In the genomic region with DNA sequence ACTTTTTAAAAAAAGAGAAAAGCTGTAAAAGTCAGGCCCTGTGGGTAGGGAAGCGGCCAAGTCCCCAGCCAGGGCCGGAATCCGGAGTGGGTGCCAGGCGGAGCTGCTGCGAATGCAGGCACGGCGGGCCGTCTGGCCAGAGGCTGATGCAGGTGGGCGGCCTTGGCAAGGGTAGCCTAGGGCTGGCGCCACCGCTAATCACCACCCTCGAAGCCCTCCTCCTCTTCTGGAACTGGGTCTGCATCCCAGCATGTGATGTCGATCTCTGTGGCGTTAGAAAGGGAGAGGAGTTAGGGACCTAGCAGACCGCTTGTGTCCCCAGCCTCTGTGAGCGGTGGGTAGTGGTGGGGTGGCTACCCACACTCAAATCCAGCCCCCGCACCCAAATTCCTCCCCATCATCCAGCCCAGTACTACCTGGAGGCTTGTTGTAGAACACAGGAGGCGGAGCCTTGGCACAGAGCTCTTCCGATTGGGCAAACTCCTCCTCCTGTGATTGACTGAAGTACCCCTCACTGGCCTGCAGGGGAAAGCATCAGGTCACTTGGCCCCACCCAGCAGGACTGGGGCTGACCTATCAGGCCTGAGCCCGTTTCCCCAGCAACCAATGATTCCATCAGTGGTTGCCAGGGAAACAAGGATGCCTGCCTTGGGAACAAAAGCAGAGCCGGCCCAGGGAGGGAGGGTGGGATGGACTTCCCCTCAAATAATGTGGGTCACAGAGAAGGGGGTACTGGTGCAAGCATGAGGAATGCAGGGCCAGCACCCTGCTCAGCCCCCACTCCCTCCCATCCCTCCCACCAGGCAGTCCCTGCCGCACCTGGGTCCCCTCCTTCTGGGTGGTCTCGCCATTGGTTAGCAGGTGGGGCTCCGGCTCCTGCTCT, we compare ENCODE assay signal across 8 cellular contexts. TPM values are rescaled to one million over a fixed set of nuclear protein-coding genes. Genes with fewer than 3 reads are reported as not detected.
DNase-seq lines count a peak whose midpoint lies in the region; ATAC-seq, FAIRE-seq and TF ChIP-seq lines count a peak whose summit lies in the region.

No MANE protein-coding gene starts in this region.

- peak; percentile 80 for TF ChIP-seq CTCF in glutamatergic neuron (IDR thresholded peaks at IDR 0.05; ENCODE audit: partially characterized antibody, unreplicated experiment)
- TF ChIP-seq CTCF in pancreas (IDR thresholded peaks at IDR 0.05): peak in 3 of 4 donors; percentile 43 to 61 (median 51)

- H3K4me3 Mint-ChIP-seq in IgD-negative memory B cell: peak overlapping the region in 3 of 4 donors; percentile 55 to 94 (median 63)
- peak overlapping the region; percentile 64 for H3K4me3 Mint-ChIP-seq in activated naive CD8-positive, alpha-beta T cell treated with anti-CD3 and anti-CD28 coated beads for 36 hours
- peak overlapping the region; percentile 88 for H3K4me3 Mint-ChIP-seq in glutamatergic neuron (ENCODE audit: unreplicated experiment)

- H3K4me1 Mint-ChIP-seq in IgD-negative memory B cell (peaks cover 9 to 16% (median 14%) of the 10 kb centered on the region in 3 donors), glutamatergic neuron (ENCODE audit: low read depth, unreplicated experiment) (peaks cover 17% of the 10 kb centered on the region)
- peaks cover 25% of the 10 kb centered on the region for H3K4me1 Mint-ChIP-seq in activated naive CD8-positive, alpha-beta T cell treated with anti-CD3 and anti-CD28 coated beads for 36 hours

- H3K36me3 Mint-ChIP-seq in IgD-negative memory B cell (no peaks in the 10 kb centered on the region), glutamatergic neuron (ENCODE audit: unreplicated experiment) (peaks cover 5% of the 10 kb centered on the region)
- peaks cover 15% of the 10 kb centered on the region for H3K36me3 Mint-ChIP-seq in activated naive CD8-positive, alpha-beta T cell treated with anti-CD3 and anti-CD28 coated beads for 36 hours

- in situ Hi-C loops in G401 (cut with HindIII; ENCODE audit: low sequenced_read_pairs): no loop called here

- peaks cover 4 to 12% (median 5%) of the 10 kb centered on the region in 3 donors for H3K4me1 ChIP-seq in pancreas

- intact Hi-C loops in pancreas (cut with DNase I): loop anchor here in 1 of 3 donors (10.0 kb wide), 1 partner anchor 143 kb away; the partner anchor contains the start of gene MXD3

- H3K27ac Mint-ChIP-seq in IgD-negative memory B cell: peak overlapping the region in 2 of 3 donors; percentile 92 to 100
- H3K27ac Mint-ChIP-seq in activated naive CD8-positive, alpha-beta T cell treated with anti-CD3 and anti-CD28 coated beads for 36 hours: peak overlapping the region; percentile 51
- peak overlapping the region; percentile 88 for H3K27ac Mint-ChIP-seq in glutamatergic neuron (ENCODE audit: unreplicated experiment)

- peak; percentile 37 for ATAC-seq in GM21717 (IDR thresholded peaks at IDR 0.05; ENCODE audit: unreplicated experiment)
- ATAC-seq in pancreas: peak; percentile 16 to 55 (median 36)
- no peak for ATAC-seq in HG02571 (IDR thresholded peaks at IDR 0.05; ENCODE audit: unreplicated experiment)

- H3K9me3 ChIP-seq in pancreas: no peaks in the 10 kb centered on the region

- H3K36me3 ChIP-seq in pancreas: no peaks in the 10 kb centered on the region

- DNase-seq in G401 (ENCODE audit: low spot score) (peak; percentile 100), NOMO-1 treated with dmso at 0.1 percent for 144 hours (lab: John Stamatoyannopoulos, UW; ENCODE audit: unreplicated experiment) (peak; percentile 81), glutamatergic neuron (peak; percentile 87), pancreas (peak in 4 of 6 donors; percentile 78 to 87 (median 83))
- DNase-seq in activated naive CD8-positive, alpha-beta T cell treated with anti-CD3 and anti-CD28 coated beads for 36 hours: peak; percentile 77

- H3K27ac ChIP-seq in pancreas: no peak overlapping the region

- WGBS in pancreas, 2 donors: 80 to 83% methylated on average over 24 of the region's 24 CpGs

- H3K9me3 Mint-ChIP-seq in IgD-negative memory B cell: no peaks in the 10 kb centered on the region
- no peaks in the 10 kb centered on the region for H3K9me3 Mint-ChIP-seq in activated naive CD8-positive, alpha-beta T cell treated with anti-CD3 and anti-CD28 coated beads for 36 hours
- H3K9me3 Mint-ChIP-seq in glutamatergic neuron (ENCODE audit: unreplicated experiment): peaks cover 37% of the 10 kb centered on the region

- FAIRE-seq in pancreas (lab: Jason Lieb, UNC): no peak

- H3K27me3 Mint-ChIP-seq in IgD-negative memory B cell (no peaks in the 10 kb centered on the region), glutamatergic neuron (ENCODE audit: unreplicated experiment) (peaks cover 40% of the 10 kb centered on the region)
- no peaks in the 10 kb centered on the region for H3K27me3 Mint-ChIP-seq in activated naive CD8-positive, alpha-beta T cell treated with anti-CD3 and anti-CD28 coated beads for 36 hours

- no peak overlapping the region for H3K4me3 ChIP-seq in pancreas

- H3K27me3 ChIP-seq in pancreas: no peaks in the 10 kb centered on the region

RNA-seq across cellular contexts. Expression of gene PRR7, which starts 10.9 kb away (rescaled TPM):
- 19.5 and 30.8 TPM in 2 replicates for total RNA-seq in G401 (2014; rRNA removed; shearing (Covaris generic))
- polyA plus RNA-seq in IgD-negative memory B cell: 23.1 TPM
- 10 to 100 TPM; 21.5 to 21.8 TPM for total RNA-seq in activated naive CD8-positive, alpha-beta T cell treated with anti-CD3 and anti-CD28 coated beads for 36 hours
- total RNA-seq in glutamatergic neuron (ENCODE audit: unreplicated experiment): 4.1 TPM
- total RNA-seq in pancreas: 1 to 10 TPM; 1.7 to 3.5 (median 2.5) TPM
- polyA plus RNA-seq in pancreas: 1 to 10 TPM; 2.8 to 3.2 TPM

RNA-seq across cellular contexts. Expression of gene DBN1, which starts 16.0 kb away (rescaled TPM):
- 295 and 370 TPM in 2 replicates for total RNA-seq in G401 (2014; rRNA removed; shearing (Covaris generic))
- polyA plus RNA-seq in IgD-negative memory B cell (0.54 TPM), pancreas (10 to 100 TPM; 17.1 to 29.2 TPM)
- 100 to 1,000 TPM; 100 to 106 TPM for total RNA-seq in activated naive CD8-positive, alpha-beta T cell treated with anti-CD3 and anti-CD28 coated beads for 36 hours
- total RNA-seq in glutamatergic neuron (ENCODE audit: unreplicated experiment) (1,261 TPM), pancreas (10 to 100 TPM; 10.2 to 38.2 (median 15.7) TPM)

RNA-seq across cellular contexts. Expression of gene GRK6, which starts 31.0 kb away (rescaled TPM):
- total RNA-seq in G401 (2014; rRNA removed; shearing (Covaris generic)): 58.6 and 62.3 TPM in 2 replicates
- polyA plus RNA-seq in IgD-negative memory B cell: 107 TPM
- total RNA-seq in activated naive CD8-positive, alpha-beta T cell treated with anti-CD3 and anti-CD28 coated beads for 36 hours: 100 to 1,000 TPM; 113 to 115 TPM
- total RNA-seq in glutamatergic neuron (ENCODE audit: unreplicated experiment): 43.9 TPM
- 10 to 100 TPM; 10.6 to 14.5 (median 12.3) TPM for total RNA-seq in pancreas
- 1 to 10 TPM; 7.2 to 7.6 TPM for polyA plus RNA-seq in pancreas

RNA-seq across cellular contexts. Expression of gene PDLIM7, which starts 39.9 kb away (rescaled TPM):
- 297 and 299 TPM in 2 replicates for total RNA-seq in G401 (2014; rRNA removed; shearing (Covaris generic))
- polyA plus RNA-seq in IgD-negative memory B cell (16.3 TPM), pancreas (10 to 100 TPM; 23.2 to 38.0 TPM)
- 10 to 100 TPM; 38.5 to 41.9 TPM for total RNA-seq in activated naive CD8-positive, alpha-beta T cell treated with anti-CD3 and anti-CD28 coated beads for 36 hours
- total RNA-seq in glutamatergic neuron (ENCODE audit: unreplicated experiment) (430 TPM), pancreas (10 to 100 TPM in 2 of 6 donors, 1 to 10 TPM in 4; 3.9 to 39.9 (median 8.7) TPM)

RNA-seq across cellular contexts. Expression of gene F12, which starts 48.1 kb away (rescaled TPM):
- 3.1 and 11.4 TPM in 2 replicates for total RNA-seq in G401 (2014; rRNA removed; shearing (Covaris generic))
- polyA plus RNA-seq in IgD-negative memory B cell (0.78 TPM), pancreas (1 to 10 TPM; 1.1 to 2.2 TPM)
- total RNA-seq in activated naive CD8-positive, alpha-beta T cell treated with anti-CD3 and anti-CD28 coated beads for 36 hours: 1 to 10 TPM; 5.6 TPM
- total RNA-seq in glutamatergic neuron (ENCODE audit: unreplicated experiment) (5.4 TPM), pancreas (1 to 10 TPM in 5 of 6 donors, under 1 TPM in 1; 0.83 to 2.6 (median 1.8) TPM)
